Comparison of ENCODE assay signal across 1 cellular context in the genomic region with DNA sequence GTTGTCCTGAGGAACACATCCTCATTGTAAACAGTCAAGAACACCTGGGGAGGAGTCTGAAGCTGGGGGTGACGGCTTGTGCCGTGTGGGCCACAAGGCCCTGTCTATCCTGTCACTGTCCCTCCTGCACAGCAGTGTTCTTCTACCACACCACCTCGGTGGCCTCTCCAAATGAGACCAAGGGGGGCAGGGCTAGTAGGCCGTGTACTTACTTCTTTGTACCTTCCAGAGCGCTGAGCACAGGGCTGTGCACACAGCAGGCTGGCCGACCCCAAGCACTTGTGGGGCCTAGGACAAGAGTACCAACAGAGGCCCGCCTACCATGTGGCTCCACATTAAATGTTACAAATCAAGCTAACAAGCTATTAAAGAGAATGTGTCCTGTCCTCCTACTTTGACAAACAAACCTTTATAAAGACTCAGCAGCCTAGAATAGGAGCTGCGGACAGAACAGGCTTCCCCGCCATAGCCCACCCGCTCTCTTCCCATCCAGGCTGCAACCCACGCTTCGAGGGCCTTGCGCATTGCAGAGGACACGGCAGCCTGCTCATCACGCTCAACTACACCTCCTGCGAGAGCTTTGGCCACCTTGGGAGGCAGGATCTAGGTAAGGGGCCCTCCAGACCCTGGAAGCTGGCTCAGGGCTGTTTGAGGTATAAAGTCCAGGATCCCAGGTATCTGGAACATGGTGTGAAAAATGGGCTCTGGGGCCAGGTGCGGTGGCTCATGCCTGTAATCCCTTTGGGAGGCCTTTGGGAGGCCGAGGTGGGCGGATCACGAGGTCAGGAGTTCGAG.
TF ChIP-seq lines count a peak whose summit lies in the region.

No MANE protein-coding gene starts in this region.

TF ChIP-seq in HepG2, 621 proteins besides CTCF, POLR2A, EP300 and RAD21:
- no peak for TF ChIP-seq ZNF709 (CRISPR knock-in tag; IDR thresholded peaks at IDR 0.05)
- TF ChIP-seq, protein P1, sequence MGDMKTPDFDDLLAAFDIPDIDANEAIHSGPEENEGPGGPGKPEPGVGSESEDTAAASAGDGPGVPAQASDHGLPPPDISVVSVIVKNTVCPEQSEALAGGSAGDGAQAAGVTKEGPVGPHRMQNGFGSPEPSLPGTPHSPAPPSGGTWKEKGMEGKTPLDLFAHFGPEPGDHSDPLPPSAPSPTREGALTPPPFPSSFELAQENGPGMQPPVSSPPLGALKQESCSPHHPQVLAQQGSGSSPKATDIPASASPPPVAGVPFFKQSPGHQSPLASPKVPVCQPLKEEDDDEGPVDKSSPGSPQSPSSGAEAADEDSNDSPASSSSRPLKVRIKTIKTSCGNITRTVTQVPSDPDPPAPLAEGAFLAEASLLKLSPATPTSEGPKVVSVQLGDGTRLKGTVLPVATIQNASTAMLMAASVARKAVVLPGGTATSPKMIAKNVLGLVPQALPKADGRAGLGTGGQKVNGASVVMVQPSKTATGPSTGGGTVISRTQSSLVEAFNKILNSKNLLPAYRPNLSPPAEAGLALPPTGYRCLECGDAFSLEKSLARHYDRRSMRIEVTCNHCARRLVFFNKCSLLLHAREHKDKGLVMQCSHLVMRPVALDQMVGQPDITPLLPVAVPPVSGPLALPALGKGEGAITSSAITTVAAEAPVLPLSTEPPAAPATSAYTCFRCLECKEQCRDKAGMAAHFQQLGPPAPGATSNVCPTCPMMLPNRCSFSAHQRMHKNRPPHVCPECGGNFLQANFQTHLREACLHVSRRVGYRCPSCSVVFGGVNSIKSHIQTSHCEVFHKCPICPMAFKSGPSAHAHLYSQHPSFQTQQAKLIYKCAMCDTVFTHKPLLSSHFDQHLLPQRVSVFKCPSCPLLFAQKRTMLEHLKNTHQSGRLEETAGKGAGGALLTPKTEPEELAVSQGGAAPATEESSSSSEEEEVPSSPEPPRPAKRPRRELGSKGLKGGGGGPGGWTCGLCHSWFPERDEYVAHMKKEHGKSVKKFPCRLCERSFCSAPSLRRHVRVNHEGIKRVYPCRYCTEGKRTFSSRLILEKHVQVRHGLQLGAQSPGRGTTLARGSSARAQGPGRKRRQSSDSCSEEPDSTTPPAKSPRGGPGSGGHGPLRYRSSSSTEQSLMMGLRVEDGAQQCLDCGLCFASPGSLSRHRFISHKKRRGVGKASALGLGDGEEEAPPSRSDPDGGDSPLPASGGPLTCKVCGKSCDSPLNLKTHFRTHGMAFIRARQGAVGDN (CRISPR knock-in tag; IDR thresholded peaks at IDR 0.05): 0 out of 2 replicates have a peak, but pooled peaks have one; percentile 25
